Comparison of ENCODE assay signal across 13 cellular contexts in genomic region chr5:162956570-162956969, GRCh38.
"Had no signal": no experiment of that assay in that cellular context is flagged by ENCODE, and none has a peak within 500 bp of the region (broad histone marks: within the 10 kb centered on the region; RNA-seq: fewer than 3 reads in every experiment).

No MANE protein-coding gene starts in this region.

- H3K27me3 ChIP-seq: cardiac muscle cell, heart right ventricle, ovary, upper lobe of left lung had no signal

- H3K4me3 ChIP-seq: cardiac muscle cell, heart right ventricle, left ventricle myocardium inferior, ovary, upper lobe of left lung had no signal

- H3K36me3 ChIP-seq: cardiac muscle cell, heart right ventricle, left ventricle myocardium inferior, ovary, upper lobe of left lung had no signal

- H3K27ac ChIP-seq: cardiac muscle cell, heart right ventricle, left ventricle myocardium inferior, ovary, upper lobe of left lung had no signal

- DNase-seq: activated CD4-positive, alpha-beta T cell treated with anti-CD3 and anti-CD28 coated beads for 36 hours; activated naive CD4-positive, alpha-beta T cell treated with anti-CD3 and anti-CD28 coated beads for 36 hours; foreskin melanocyte; heart right ventricle; left ventricle myocardium inferior; mesenchymal stem cell; ovary; stimulated activated CD4-positive, alpha-beta T cell treated with anti-CD3 and anti-CD28 coated beads, Interleukin-12 subunit alpha, Interleukin-12 subunit beta, amount 100 ng/mL, for 4 hours; stimulated activated CD4-positive, alpha-beta T cell treated with anti-CD3 and anti-CD28 coated beads, Interleukin-2, amount 100 ng/mL, for 48 hours; stimulated activated naive CD8-positive, alpha-beta T cell treated with anti-CD3 and anti-CD28 coated beads, Interleukin-15, Interleukin-2, amounts not matched to agents 100 U/mL and 50 U/mL, for 24 hours; T-helper 9 cell; upper lobe of left lung had no signal

- H3K4me1 ChIP-seq: heart right ventricle, left ventricle myocardium inferior, upper lobe of left lung had no signal

- ATAC-seq: activated CD4-positive, alpha-beta T cell treated with anti-CD3 and anti-CD28 coated beads for 36 hours; heart right ventricle; stimulated activated naive CD8-positive, alpha-beta T cell treated with anti-CD3 and anti-CD28 coated beads, Interleukin-15, Interleukin-2, amounts not matched to agents 100 U/mL and 50 U/mL, for 24 hours had no signal

- H3K9me3 ChIP-seq: ovary, upper lobe of left lung had no signal
